Comparison of ENCODE assay signal across 20 cellular contexts in genomic region chr2:232496508-232497373, GRCh38. TPM values are rescaled to one million over a fixed set of nuclear protein-coding genes. Genes with fewer than 3 reads are reported as not detected.
DNase-seq lines count a peak whose midpoint lies in the region; ATAC-seq and TF ChIP-seq lines count a peak whose summit lies in the region.
"Had no signal": no experiment of that assay in that cellular context is flagged by ENCODE, and none has a peak within 500 bp of the region (broad histone marks: within the 10 kb centered on the region; RNA-seq: fewer than 3 reads in every experiment).

No MANE protein-coding gene starts in this region.

- H3K9me3 Mint-ChIP-seq in Calu3 (ENCODE audit: low read depth, unreplicated experiment): no peaks in the 10 kb centered on the region
- H3K9me3 Mint-ChIP-seq: CD14-positive monocyte; CD4-positive, alpha-beta memory T cell; GM23338 had no signal

- no peak overlapping the region for H2BK120ac ChIP-seq in neuronal stem cell (ENCODE audit: low read depth, low read length)

- H4K91ac ChIP-seq in neuronal stem cell (ENCODE audit: low read depth, low read length, poor library complexity): no peak overlapping the region

- peaks cover 71% of the 10 kb centered on the region for H3K27me3 Mint-ChIP-seq in Calu3 (ENCODE audit: unreplicated experiment)

- peak overlapping the region; percentile 95 for H2BK12ac ChIP-seq in neuronal stem cell (ENCODE audit: low read length)

- no peak overlapping the region for H4K8ac ChIP-seq in neuronal stem cell (ENCODE audit: low read depth, low read length)

- peak overlapping the region; percentile 92 for H3K18ac ChIP-seq in neuronal stem cell (ENCODE audit: low read length)

- H3K79me1 ChIP-seq in neuronal stem cell (ENCODE audit: low read depth, low read length): no peaks in the 10 kb centered on the region

- no peaks in the 10 kb centered on the region for H3K27me3 ChIP-seq in SK-N-SH (ENCODE audit: insufficient read depth)
- peaks cover 0 to 79% (median under 1%) of the 10 kb centered on the region in 3 experiments for H3K27me3 ChIP-seq in neuronal stem cell (ENCODE audit: control insufficient read depth in 3 of 3, insufficient read depth in 3 of 3, low read depth in 1 of 3, low read length in 3 of 3)

- H3K4me2 ChIP-seq in SK-N-SH (no peak overlapping the region), neuronal stem cell (ENCODE audit: insufficient read depth, low read length, poor library complexity, severe bottlenecking) (no peak overlapping the region)
- H3K4me2 ChIP-seq: BLaER1, GM23338 had no signal

- BruUV-seq in Calu3 (replicated peaks; lab: Mats Ljungman, UMichigan): no TSS peak

- no peak overlapping the region for H3K14ac ChIP-seq in neuronal stem cell (ENCODE audit: low read length)

- H3K36me3 ChIP-seq in SK-N-SH (replicated peaks in 1 of 2; ENCODE audit: control insufficient read depth in 1 of 2, insufficient read depth in 2 of 2, low read length in 1 of 2) (no peaks in the 10 kb centered on the region), neuronal stem cell (replicated peaks in 1 of 2; ENCODE audit: control insufficient read depth in 2 of 2, insufficient read depth in 2 of 2, low read length in 2 of 2) (no peaks in the 10 kb centered on the region)
- H3K36me3 ChIP-seq: BLaER1 had no signal

- no peaks in the 10 kb centered on the region for H4K20me1 ChIP-seq in SK-N-SH (ENCODE audit: insufficient read depth)
- H4K20me1 ChIP-seq: BLaER1 had no signal

- TF ChIP-seq EP300 in SK-N-SH (IDR thresholded peaks at IDR 0.05; ENCODE audit: borderline replicate concordance in 1 of 2, low read depth in 1 of 2, low read length in 1 of 2): no peak

- H3K4me3 ChIP-seq in SK-N-SH (ENCODE audit: low read depth in 2 of 2, low read length in 1 of 2) (no peak overlapping the region), neuronal stem cell (ENCODE audit: low read length in 2 of 2) (peak overlapping the region in 1 of 2 donors; percentile 31)
- H3K4me3 ChIP-seq: BLaER1, GM12878, GM23338 had no signal

- intact Hi-C loops in Calu3 (cut with micrococcal nuclease; ENCODE audit: unreplicated experiment): no loop called here

- TF ChIP-seq RAD21 in SK-N-SH (IDR thresholded peaks at IDR 0.05; ENCODE audit: low read length): no peak

- H3K4ac ChIP-seq in neuronal stem cell (ENCODE audit: low read length): no peak overlapping the region

- no peak overlapping the region for H3K4me3 Mint-ChIP-seq in Calu3 (ENCODE audit: low read depth, unreplicated experiment)
- H3K4me3 Mint-ChIP-seq: CD14-positive monocyte; CD4-positive, alpha-beta memory T cell; GM23338 had no signal

- H3K23ac ChIP-seq in neuronal stem cell (ENCODE audit: low read depth, low read length, poor library complexity): no peak overlapping the region

- WGBS in SK-N-SH (ENCODE audit: low lambda C conversion rate): 60% methylated on average over 2 of the region's 22 CpGs
- WGBS in neuronal stem cell (ENCODE audit: extremely low coverage in 2 of 2, insufficient read length in 2 of 2, insufficient replicate concordance in 1 of 2), 2 donors: no CpG with 5 or more reads among the region's 22 CpGs

- H3K36me3 Mint-ChIP-seq in Calu3 (ENCODE audit: insufficient read depth, unreplicated experiment): no peaks in the 10 kb centered on the region
- H3K36me3 Mint-ChIP-seq: CD14-positive monocyte; CD4-positive, alpha-beta memory T cell had no signal

- H3K9ac ChIP-seq in SK-N-SH (no peak overlapping the region), neuronal stem cell (ENCODE audit: low read depth, low read length, poor library complexity) (peak overlapping the region; percentile 79)
- H3K9ac ChIP-seq: BLaER1 had no signal

- no peak for TF ChIP-seq CTCF in SK-N-SH (IDR thresholded peaks at IDR 0.05)
- no peak for TF ChIP-seq CTCF in Calu3 (IDR thresholded peaks at IDR 0.05; ENCODE audit: unreplicated experiment)

- peak; percentile 60 for DNase-seq in SK-N-SH
- DNase-seq in NCI-H2227 (lab: John Stamatoyannopoulos, UW; ENCODE audit: unreplicated experiment): peak; percentile 37
- DNase-seq in left kidney (ENCODE audit: low read depth, low spot score): peak; percentile 57
- DNase-seq in neuronal stem cell (ENCODE audit: low spot score): no peak
- DNase-seq in effector CD8-positive, alpha-beta T cell (lab: John Stamatoyannopoulos, UW): no peak
- DNase-seq in Calu3: no peak
- DNase-seq: 8988T, DND-41, EL had no signal

- H3F3A ChIP-seq in SK-N-SH (replicated peaks; ENCODE audit: insufficient read depth): no peaks in the 10 kb centered on the region

- H3K79me2 ChIP-seq in SK-N-SH (ENCODE audit: insufficient read depth): no peaks in the 10 kb centered on the region

- H2AK5ac ChIP-seq in neuronal stem cell (ENCODE audit: low read depth, low read length): peak overlapping the region; percentile 66

- H3K9me2 ChIP-seq in SK-N-SH: no peaks in the 10 kb centered on the region

- H3K27ac ChIP-seq in SK-N-SH (ENCODE audit: low read depth in 2 of 2, low read length in 1 of 2) (no peak overlapping the region), neuronal stem cell (replicated peaks; ENCODE audit: low read length) (peak overlapping the region; percentile 36)
- H3K27ac ChIP-seq: BLaER1 had no signal

- H3K4me1 ChIP-seq in SK-N-SH (ENCODE audit: control insufficient read depth in 1 of 2, insufficient read depth in 2 of 2, low read depth in 1 of 2, low read length in 1 of 2) (peaks cover 0 to 19% of the 10 kb centered on the region in 2 experiments; a peak in 1 of 4 replicates), neuronal stem cell (ENCODE audit: control insufficient read depth in 2 of 2, insufficient read depth in 1 of 2, low read depth in 1 of 2, low read length in 2 of 2) (peaks cover 9 to 24% of the 10 kb centered on the region in 2 donors)
- H3K4me1 ChIP-seq: BLaER1 had no signal

- CTCF ChIA-PET in SK-N-SH (lab: Yijun Ruan, JAX): interaction anchor here (1.3 kb wide), 1 partner anchor 25 kb away, joined by 6 read pairs; no protein-coding TSS in a partner anchor
- CTCF ChIA-PET in Calu3 (lab: Charles Lee): no interaction called here

- H2BK15ac ChIP-seq in neuronal stem cell (ENCODE audit: low read length): no peak overlapping the region

- H2BK5ac ChIP-seq in neuronal stem cell (ENCODE audit: low read length): no peak overlapping the region

- H3K27ac Mint-ChIP-seq in Calu3 (ENCODE audit: unreplicated experiment): no peak overlapping the region
- H3K27ac Mint-ChIP-seq: CD14-positive monocyte; CD4-positive, alpha-beta memory T cell; GM23338 had no signal

- POLR2A ChIA-PET in SK-N-SH (lab: Yijun Ruan, JAX): interaction anchor here (0.6 kb wide), 1 partner anchor 13 kb away, joined by 3 read pairs; no protein-coding TSS in a partner anchor

- H3K9me3 ChIP-seq in SK-N-SH (no peaks in the 10 kb centered on the region), neuronal stem cell (replicated peaks in 1 of 2; ENCODE audit: control insufficient read depth in 2 of 2, insufficient read depth in 1 of 2, low read depth in 1 of 2, low read length in 2 of 2) (no peaks in the 10 kb centered on the region)
- H3K9me3 ChIP-seq: BLaER1 had no signal

- H2AFZ ChIP-seq in SK-N-SH (ENCODE audit: low read depth) (no peak overlapping the region), neuronal stem cell (ENCODE audit: low read length) (no peak overlapping the region)
- H2AFZ ChIP-seq: GM23338 had no signal

- ATAC-seq in SK-N-SH treated with all-trans-retinoic acid at 6 μM for 48 hours: no peak
- ATAC-seq: GM12878, GM23338, HCT116 had no signal

- no peaks in the 10 kb centered on the region for H3K4me1 Mint-ChIP-seq in Calu3 (ENCODE audit: low read depth, unreplicated experiment)
- H3K4me1 Mint-ChIP-seq: CD14-positive monocyte; CD4-positive, alpha-beta memory T cell had no signal

TF ChIP-seq in SK-N-SH, 30 proteins besides CTCF, POLR2A, EP300 and RAD21:
- no peak for TF ChIP-seq NRF1 (IDR thresholded peaks at IDR 0.05; ENCODE audit: low read depth, low read length)
- TF ChIP-seq MEF2A (IDR thresholded peaks at IDR 0.05; ENCODE audit: borderline replicate concordance, low read depth): no peak
- no peak for TF ChIP-seq GATA2 (CRISPR knock-in tag; IDR thresholded peaks at IDR 0.05)
- no peak for TF ChIP-seq GABPA (IDR thresholded peaks at IDR 0.05; ENCODE audit: low read depth)
TF ChIP-seq in SK-N-SH: peak in this region for 0.

RNA-seq across cellular contexts. Expression of gene ECEL1, which starts 9.1 kb away (rescaled TPM):
- not detected in 2 replicates for polyA plus RNA-seq in SK-N-SH (2012; rRNA removed)
- polyA plus RNA-seq in SK-N-SH (2012; cell fraction: cytosol; rRNA removed): 0.03 TPM in 1 of 2 replicates, not detected in the other
- polyA plus RNA-seq in SK-N-SH (2012; cell fraction: nucleus; rRNA removed): not detected in 2 replicates
- 8.2 TPM for polyA plus RNA-seq in neuronal stem cell (2013, experiment 1 of 2)
- 7.9 TPM for polyA plus RNA-seq in neuronal stem cell (2013, experiment 2 of 2)
- total RNA-seq in Calu3 (2022): not detected in 2 replicates
- total RNA-seq: CD4-positive, alpha-beta memory T cell; GM12878 had no signal
- polyA plus RNA-seq: AG04450; CD14-positive monocyte; CD4-positive, alpha-beta memory T cell; GM12878 had no signal

RNA-seq across cellular contexts. Expression of gene PRSS56, which starts 23.4 kb away (rescaled TPM):
- not detected in 2 replicates for polyA plus RNA-seq in SK-N-SH (2012; rRNA removed)
- polyA plus RNA-seq in SK-N-SH (2012; cell fraction: cytosol; rRNA removed): not detected in 2 replicates
- polyA plus RNA-seq in SK-N-SH (2012; cell fraction: nucleus; rRNA removed): not detected in 2 replicates
- polyA plus RNA-seq in neuronal stem cell (2013, experiment 1 of 2): not detected
- not detected for polyA plus RNA-seq in neuronal stem cell (2013, experiment 2 of 2)
- total RNA-seq in Calu3 (2022): not detected in 2 replicates
- total RNA-seq: A673; CD4-positive, alpha-beta memory T cell; G401; GM12878; H7 had no signal
- polyA plus RNA-seq: AG04450; CD14-positive monocyte; CD4-positive, alpha-beta memory T cell; GM12878 had no signal

RNA-seq across cellular contexts. Expression of gene CHRND, which starts 29.2 kb away (rescaled TPM):
- polyA plus RNA-seq in SK-N-SH (2012; rRNA removed): 0.12 TPM in 1 of 2 replicates, not detected in the other
- polyA plus RNA-seq in SK-N-SH (2012; cell fraction: cytosol; rRNA removed): not detected in 2 replicates
- polyA plus RNA-seq in SK-N-SH (2012; cell fraction: nucleus; rRNA removed): 0.06 TPM in 1 of 2 replicates, not detected in the other
- polyA plus RNA-seq in neuronal stem cell (2013, experiment 1 of 2): 0.18 TPM
- 0.14 TPM for polyA plus RNA-seq in neuronal stem cell (2013, experiment 2 of 2)
- not detected in 2 replicates for total RNA-seq in Calu3 (2022)
- total RNA-seq: A673; CD4-positive, alpha-beta memory T cell; G401; GM12878; H7 had no signal
- polyA plus RNA-seq: AG04450; CD14-positive monocyte; CD4-positive, alpha-beta memory T cell; GM12878 had no signal

RNA-seq across cellular contexts. Expression of gene ALPI, which starts 40.8 kb away (rescaled TPM):
- polyA plus RNA-seq in SK-N-SH (2012; rRNA removed): not detected in 2 replicates
- not detected in 2 replicates for polyA plus RNA-seq in SK-N-SH (2012; cell fraction: cytosol; rRNA removed)
- not detected in 2 replicates for polyA plus RNA-seq in SK-N-SH (2012; cell fraction: nucleus; rRNA removed)
- polyA plus RNA-seq in neuronal stem cell (2013, experiment 1 of 2): not detected
- not detected for polyA plus RNA-seq in neuronal stem cell (2013, experiment 2 of 2)
- not detected in 2 replicates for total RNA-seq in Calu3 (2022)
- total RNA-seq: A673; CD4-positive, alpha-beta memory T cell; G401; GM12878; GM23338 had no signal
- polyA plus RNA-seq: AG04450; CD14-positive monocyte; CD4-positive, alpha-beta memory T cell; GM12878; GM23338 had no signal

RNA-seq across cellular contexts. Expression of gene CHRNG, which starts 42.8 kb away (rescaled TPM):
- not detected in 2 replicates for polyA plus RNA-seq in SK-N-SH (2012; rRNA removed)
- not detected in 2 replicates for polyA plus RNA-seq in SK-N-SH (2012; cell fraction: cytosol; rRNA removed)
- polyA plus RNA-seq in SK-N-SH (2012; cell fraction: nucleus; rRNA removed): not detected in 2 replicates
- not detected for polyA plus RNA-seq in neuronal stem cell (2013, experiment 1 of 2)
- polyA plus RNA-seq in neuronal stem cell (2013, experiment 2 of 2): not detected
- total RNA-seq in Calu3 (2022): not detected in 2 replicates
- total RNA-seq: A673; CD4-positive, alpha-beta memory T cell; G401; GM12878; GM23338; H7 had no signal
- polyA plus RNA-seq: AG04450; CD14-positive monocyte; CD4-positive, alpha-beta memory T cell; GM23338 had no signal

Comparison
In these comparisons a context has a peak if more than half of its experiments do, and no peak if none do; other contexts are left out.
1. DNase-seq: peak in SK-N-SH (single experiment), NCI-H2227 (single experiment) and left kidney (single experiment); none in neuronal stem cell (single experiment), effector CD8-positive, alpha-beta T cell (single experiment) and Calu3 (single experiment).